ENCODE assay signal across 8 cellular contexts in genomic region chr5:71887680-71888079, GRCh38.
DNase-seq lines count a peak whose midpoint lies in the region; ATAC-seq, FAIRE-seq and TF ChIP-seq lines count a peak whose summit lies in the region.

No MANE protein-coding gene starts in this region.

- no peak for TF ChIP-seq CTCF in cardiac fibroblast (IDR thresholded peaks at IDR 0.05; ENCODE audit: low read depth, low read length)
- TF ChIP-seq CTCF in lower lobe of right lung (IDR thresholded peaks at IDR 0.05): no peak
- TF ChIP-seq CTCF in kidney (IDR thresholded peaks at IDR 0.05; ENCODE audit: borderline replicate concordance, extremely low read depth, insufficient read depth): no peak

- peak; percentile 95 for ATAC-seq in GM19025 (IDR thresholded peaks at IDR 0.05; ENCODE audit: low read depth, unreplicated experiment)
- ATAC-seq in HG03064 (IDR thresholded peaks at IDR 0.05; ENCODE audit: low read depth, unreplicated experiment): peak; percentile 95
- peak; percentile 86 to 93 for ATAC-seq in naive B cell (ENCODE audit: low read depth in 2 of 2)
- ATAC-seq in lower lobe of right lung: no peak

- H3K36me3 Mint-ChIP-seq in naive B cell: peaks cover 0 to 12% of the 10 kb centered on the region in 2 donors

- no peak overlapping the region for H3K27ac ChIP-seq in lower lobe of right lung
- H3K27ac ChIP-seq in kidney (ENCODE audit: low read depth in 2 of 2, low read length in 2 of 2): no peak overlapping the region

- H3K4me1 Mint-ChIP-seq in naive B cell: peaks cover 0 to 4% (median 0%) of the 10 kb centered on the region in 3 donors

- H3K27ac Mint-ChIP-seq in naive B cell: no peak overlapping the region

- peaks cover 22 to 39% (median 36%) of the 10 kb centered on the region in 3 donors for H3K27me3 Mint-ChIP-seq in naive B cell

- H3K27me3 ChIP-seq in lower lobe of right lung (ENCODE audit: low read depth): no peaks in the 10 kb centered on the region

- H3K9me3 ChIP-seq in lower lobe of right lung (no peaks in the 10 kb centered on the region), kidney (ENCODE audit: control insufficient read depth in 1 of 2, low read length in 2 of 2) (no peaks in the 10 kb centered on the region)

- peak overlapping the region in 1 of 2 donors; percentile 21 for H3K4me3 ChIP-seq in cardiac fibroblast (replicated peaks in 1 of 2; ENCODE audit: low read depth in 2 of 2, low read length in 2 of 2)
- no peak overlapping the region for H3K4me3 ChIP-seq in lower lobe of right lung
- no peak overlapping the region for H3K4me3 ChIP-seq in kidney (ENCODE audit: low read length in 2 of 2)

- peaks cover 0 to 17% (median 8%) of the 10 kb centered on the region in 7 donors for H3K9me3 Mint-ChIP-seq in naive B cell

- H3K36me3 ChIP-seq in lower lobe of right lung: no peaks in the 10 kb centered on the region
- H3K36me3 ChIP-seq in kidney (ENCODE audit: control insufficient read depth in 1 of 2, insufficient read depth in 2 of 2, low read length in 2 of 2): no peaks in the 10 kb centered on the region

- H3K9ac ChIP-seq in kidney (ENCODE audit: low read length in 2 of 2): no peak overlapping the region

- H3K4me3 Mint-ChIP-seq in naive B cell: peak overlapping the region in 1 of 8 donors; percentile 42

- DNase-seq in DMS 273 treated with DMSO at 0.1 percent for 48 hours (lab: John Stamatoyannopoulos, UW): peak; percentile 63
- peak; percentile 84 for DNase-seq in NOMO-1 treated with DMSO at 0.1 percent for 48 hours (lab: John Stamatoyannopoulos, UW; ENCODE audit: unreplicated experiment)
- peak; percentile 89 to 95 for DNase-seq in cardiac fibroblast (ENCODE audit: low read depth in 2 of 2)
- DNase-seq in naive B cell: peak; percentile 26
- no peak for DNase-seq in lower lobe of right lung
- no peak for DNase-seq in kidney

- H3K4me1 ChIP-seq in lower lobe of right lung (no peaks in the 10 kb centered on the region), kidney (ENCODE audit: control insufficient read depth in 1 of 2, insufficient read depth in 1 of 2, low read depth in 1 of 2, low read length in 2 of 2) (no peaks in the 10 kb centered on the region)

- intact Hi-C loops in lower lobe of right lung (cut with DNase I): no loop called here
- intact Hi-C loops in kidney (cut with DNase I): no loop called here

- no peak for FAIRE-seq in kidney (lab: Jason Lieb, UNC)

Comparison
In these comparisons a context has a peak if more than half of its experiments do, and no peak if none do; other contexts are left out.
1. DNase-seq: peak in DMS 273 treated with DMSO at 0.1 percent for 48 hours (single experiment), NOMO-1 treated with DMSO at 0.1 percent for 48 hours (single experiment), cardiac fibroblast (2 of 2) and naive B cell (single experiment); none in lower lobe of right lung (single experiment) and kidney (single experiment).
2. ATAC-seq: peak in GM19025 (single experiment), HG03064 (single experiment) and naive B cell (2 of 2); none in lower lobe of right lung (0 of 2).